ENCODE assay signal across 29 cellular contexts in genomic region chr22:36966851-36967535, GRCh38. TPM values are rescaled to one million over a fixed set of nuclear protein-coding genes. Genes with fewer than 3 reads are reported as not detected.
DNase-seq lines count a peak whose midpoint lies in the region; ATAC-seq, FAIRE-seq and TF ChIP-seq lines count a peak whose summit lies in the region.
"Had no signal": no experiment of that assay in that cellular context is flagged by ENCODE, and none has a peak within 500 bp of the region (broad histone marks: within the 10 kb centered on the region; RNA-seq: fewer than 3 reads in every experiment).

No MANE protein-coding gene starts in this region.

- H3K4me1 ChIP-seq in HAP-1 = peaks cover 3% of the 10 kb centered on the region; the same call in 1 of the 2 replicates
- H3K4me1 ChIP-seq in thyroid gland = no peaks in the 10 kb centered on the region
- H3K4me1 ChIP-seq: lower lobe of right lung had no signal

- 86 to 90% methylated on average over 8 to 11 of the region's 11 CpGs for WGBS in thyroid gland, 2 donors

- H3K9me3 ChIP-seq in HAP-1 (no peaks in the 10 kb centered on the region), thyroid gland (no peaks in the 10 kb centered on the region)
- H3K9me3 ChIP-seq: esophagus squamous epithelium, lower lobe of right lung, MG63, suprapubic skin had no signal

- H3K4me3 ChIP-seq in bronchial epithelial cell (ENCODE audit: low read depth, low read length) (no peak overlapping the region), dorsolateral prefrontal cortex (no peak overlapping the region), HAP-1 (no peak overlapping the region), thyroid gland (replicated peaks in 1 of 3) (no peak overlapping the region)
- H3K4me3 ChIP-seq: esophagus squamous epithelium, lower lobe of right lung, MG63, SK-N-MC, suprapubic skin had no signal

- no peak overlapping the region for H3K27ac ChIP-seq in dorsolateral prefrontal cortex
- H3K27ac ChIP-seq in thyroid gland = no peak overlapping the region
- H3K27ac ChIP-seq: esophagus squamous epithelium, lower lobe of right lung, SK-N-MC, suprapubic skin had no signal

- DNase-seq in Daoy (ENCODE audit: low read depth) (peak; percentile 13), LHCN-M2 (ENCODE audit: low read depth) (peak; percentile 11), bronchial epithelial cell (ENCODE audit: low read depth) (peak; percentile 27), omental fat pad (ENCODE audit: low spot score) (no peak), dorsolateral prefrontal cortex (no peak), HAP-1 (ENCODE audit: low spot score in 2 of 2) (no peak), thyroid gland (no peak)
- DNase-seq: activated CD4-positive, alpha-beta memory T cell treated with anti-CD3 and anti-CD28 coated beads for 36 hours; activated naive CD4-positive, alpha-beta T cell; activated naive CD8-positive, alpha-beta T cell treated with anti-CD3 and anti-CD28 coated beads, Interleukin-2, amount 50 U/mL, for 24 hours; CD8-positive, alpha-beta memory T cell; DMS 273 treated with DMSO at 0.1 percent for 48 hours; endodermal cell; esophagus squamous epithelium; GDM1; GOT3; hippocampal formation; lower lobe of right lung; MG63; naive thymus-derived CD4-positive, alpha-beta T cell; NCI-H1417; NCI-H2029; NCI-H524 treated with DMSO at 0.1 percent for 48 hours; NK-92 treated with Interleukin-12 subunit alpha and Interleukin-12 subunit beta, amount 100 ng/mL, for 24 hours; PC-3; stimulated activated naive CD4-positive, alpha-beta T cell treated with Interleukin-2 at 50 U/mL for 16 hours had no signal

- no peak for TF ChIP-seq POLR2A in thyroid gland (IDR thresholded peaks at IDR 0.05)

- FAIRE-seq in bronchial epithelial cell (lab: Jason Lieb, UNC) = no peak

- ATAC-seq in omental fat pad (ENCODE audit: low FRiP score) = peak; percentile 80
- ATAC-seq: activated naive CD8-positive, alpha-beta T cell treated with anti-CD3 and anti-CD28 coated beads, Interleukin-2, amount 50 U/mL, for 24 hours; lower lobe of right lung; naive thymus-derived CD4-positive, alpha-beta T cell; PC-3 had no signal

- in situ Hi-C loops in HAP-1 (cut with MboI; ENCODE audit: low sequenced_read_pairs) = no loop called here

- TF ChIP-seq CTCF in bronchial epithelial cell (IDR thresholded peaks at IDR 0.05; ENCODE audit: insufficient read depth, low read length, severe bottlenecking) (no peak), omental fat pad (IDR thresholded peaks at IDR 0.05) (no peak), dorsolateral prefrontal cortex (IDR thresholded peaks at IDR 0.05 in 54 of 56, conservative IDR thresholded peaks at IDR 0.05 in 2 of 56; ENCODE audit: low read depth in 1 of 56, partially characterized antibody in 56 of 56) (no peak), thyroid gland (IDR thresholded peaks at IDR 0.05) (no peak)

- intact Hi-C loops in dorsolateral prefrontal cortex (cut with DNase I) (no loop called here), thyroid gland (cut with DNase I) (no loop called here)

- H3K27me3 ChIP-seq in bronchial epithelial cell (ENCODE audit: control insufficient read depth, insufficient read depth, low read length) (no peaks in the 10 kb centered on the region), dorsolateral prefrontal cortex (no peaks in the 10 kb centered on the region), HAP-1 (ENCODE audit: low read depth) (peaks cover 8% of the 10 kb centered on the region; the same call in 1 of the 2 replicates), thyroid gland (no peaks in the 10 kb centered on the region)
- H3K27me3 ChIP-seq: MG63, suprapubic skin had no signal

- no peaks in the 10 kb centered on the region for H3K36me3 ChIP-seq in bronchial epithelial cell (ENCODE audit: control insufficient read depth, insufficient read depth, low read length)
- H3K36me3 ChIP-seq in HAP-1 (replicated peaks) = no peaks in the 10 kb centered on the region
- no peaks in the 10 kb centered on the region for H3K36me3 ChIP-seq in thyroid gland
- H3K36me3 ChIP-seq: esophagus squamous epithelium, lower lobe of right lung, MG63, suprapubic skin had no signal

RNA-seq across cellular contexts. Expression of gene TST, which starts 52.3 kb away (rescaled TPM):
- total RNA-seq in Daoy (2014; rRNA removed; shearing (Covaris generic)) = 27.6 and 30.8 TPM in 2 replicates
- 17.6 and 18.4 TPM in 2 replicates for total RNA-seq in LHCN-M2 (2014; rRNA removed)
- 16.0 TPM for polyA plus RNA-seq in LHCN-M2 (2012)
- 45.8 and 102 TPM in 2 replicates for total RNA-seq in bronchial epithelial cell
- 100 to 1,000 TPM in 1 of 4 donors, 10 to 100 TPM in 3; 45.4 to 141 (median 78.0) TPM for total RNA-seq in omental fat pad
- 10 to 100 TPM in 116 of 120 experiments, 1 to 10 TPM in 4; 8.8 to 40.3 (median 19.7) TPM for total RNA-seq in dorsolateral prefrontal cortex
- total RNA-seq in thyroid gland = 10 to 100 TPM; 35.7 to 51.2 (median 37.8) TPM

RNA-seq across cellular contexts. Expression of gene MPST, which starts 52.5 kb away (rescaled TPM):
- total RNA-seq in Daoy (2014; rRNA removed; shearing (Covaris generic)) = 66.4 and 67.3 TPM in 2 replicates
- total RNA-seq in LHCN-M2 (2014; rRNA removed) = 46.4 and 61.3 TPM in 2 replicates
- polyA plus RNA-seq in LHCN-M2 (2012) = 28.6 TPM
- 96.3 and 121 TPM in 2 replicates for total RNA-seq in bronchial epithelial cell
- total RNA-seq in omental fat pad = 100 to 1,000 TPM in 3 of 4 donors, 10 to 100 TPM in 1; 73.9 to 193 (median 145) TPM
- 10 to 100 TPM; 12.8 to 46.5 (median 22.4) TPM for total RNA-seq in dorsolateral prefrontal cortex
- 100 to 1,000 TPM in 1 of 4 donors, 10 to 100 TPM in 3; 67.7 to 102 (median 93.6) TPM for total RNA-seq in thyroid gland

RNA-seq across cellular contexts. Expression of gene CSF2RB, which starts 53.6 kb away (rescaled TPM):
- total RNA-seq in Daoy (2014; rRNA removed; shearing (Covaris generic)) = not detected in 2 replicates
- total RNA-seq in LHCN-M2 (2014; rRNA removed) (not detected in 2 replicates), bronchial epithelial cell (under 0.01 TPM in 1 of 2 replicates, not detected in the other), omental fat pad (10 to 100 TPM in 2 of 4 donors, 1 to 10 TPM in 2; 5.7 to 28.4 (median 17.0) TPM), dorsolateral prefrontal cortex (1 to 10 TPM in 92 of 120 experiments, under 1 TPM in 28; 0.37 to 6.6 (median 1.4) TPM), thyroid gland (1 to 10 TPM; 1.9 to 7.1 (median 3.0) TPM)
- polyA plus RNA-seq in LHCN-M2 (2012) = 0.11 TPM
- total RNA-seq: endodermal cell, osteocyte, PC-3 had no signal
- polyA plus RNA-seq: naive thymus-derived CD4-positive, alpha-beta T cell had no signal

Comparison
In these comparisons a context has a peak if more than half of its experiments do, and no peak if none do; other contexts are left out.
1. DNase-seq: peak in Daoy (single experiment), LHCN-M2 (single experiment) and bronchial epithelial cell (single experiment); none in omental fat pad (single experiment), dorsolateral prefrontal cortex (0 of 10), HAP-1 (0 of 2) and thyroid gland (0 of 2).